ENCODE assay signal across 22 cellular contexts in genomic region chr11:25615076-25615475, GRCh38.
DNase-seq lines count a peak whose midpoint lies in the region; TF ChIP-seq lines count a peak whose summit lies in the region.
"Had no signal": no experiment of that assay in that cellular context is flagged by ENCODE, and none has a peak within 500 bp of the region (broad histone marks: within the 10 kb centered on the region; RNA-seq: fewer than 3 reads in every experiment).

No MANE protein-coding gene starts in this region.

- H3K9ac ChIP-seq in adipocyte (ENCODE audit: low read length): no peak overlapping the region
- H3K9ac ChIP-seq: BLaER1 treated with 17β-estradiol and CSF1 and Interleukin-3, amounts not matched to agents 10 nM and 100 nM had no signal

- H3K36me3 ChIP-seq in adipocyte (ENCODE audit: control insufficient read depth, insufficient read depth, low read length, severe bottlenecking): no peaks in the 10 kb centered on the region
- H3K36me3 ChIP-seq: BLaER1 treated with 17β-estradiol and CSF1 and Interleukin-3, amounts not matched to agents 10 nM and 100 nM had no signal

- H3K27ac Mint-ChIP-seq in nephron: peak overlapping the region in 2 of 3 experiments; percentile 18 to 38
- H3K27ac Mint-ChIP-seq: B cell; CD4-positive, alpha-beta memory T cell; CD4-positive, CD25-positive, alpha-beta regulatory T cell; CD8-positive, alpha-beta memory T cell had no signal

- no peaks in the 10 kb centered on the region for H3K27me3 ChIP-seq in adipocyte (replicated peaks; ENCODE audit: control insufficient read depth, insufficient read depth, low read length)
- H3K27me3 ChIP-seq: BLaER1 treated with 17β-estradiol and CSF1 and Interleukin-3, amounts not matched to agents 10 nM and 100 nM had no signal

- peaks cover 15% of the 10 kb centered on the region for H3K9me3 Mint-ChIP-seq in nephron

- no peak overlapping the region for H3K4me3 ChIP-seq in adipocyte (ENCODE audit: low read length)
- H3K4me3 ChIP-seq: A549; BLaER1 treated with 17β-estradiol and CSF1 and Interleukin-3, amounts not matched to agents 10 nM and 100 nM; GM12878 had no signal

- H3K4me3 Mint-ChIP-seq in nephron: no peak overlapping the region
- H3K4me3 Mint-ChIP-seq: B cell; CD4-positive, alpha-beta memory T cell; CD4-positive, CD25-positive, alpha-beta regulatory T cell; CD8-positive, alpha-beta memory T cell had no signal

- H3K36me3 Mint-ChIP-seq in nephron (ENCODE audit: low read depth): no peaks in the 10 kb centered on the region
- H3K36me3 Mint-ChIP-seq: CD4-positive, alpha-beta memory T cell; CD4-positive, CD25-positive, alpha-beta regulatory T cell; CD8-positive, alpha-beta memory T cell had no signal

- no peaks in the 10 kb centered on the region for H3K4me1 ChIP-seq in adipocyte (ENCODE audit: control insufficient read depth, insufficient read depth, low read length)
- H3K4me1 ChIP-seq: A549; BLaER1 treated with 17β-estradiol and CSF1 and Interleukin-3, amounts not matched to agents 10 nM and 100 nM had no signal

- H3K27me3 Mint-ChIP-seq in nephron (ENCODE audit: low read depth): no peaks in the 10 kb centered on the region
- H3K27me3 Mint-ChIP-seq: B cell; CD4-positive, alpha-beta memory T cell; CD4-positive, CD25-positive, alpha-beta regulatory T cell; CD8-positive, alpha-beta memory T cell had no signal

- DNase-seq in LHCN-M2 (ENCODE audit: low read depth) (peak; percentile 81), adipocyte (ENCODE audit: low read depth) (peak; percentile 36), NCI-H187 (lab: John Stamatoyannopoulos, UW) (no peak), inferior parietal cortex (ENCODE audit: extremely low spot score) (no peak), NCI-H2227 treated with DMSO at 0.1 percent for 48 hours (lab: John Stamatoyannopoulos, UW) (no peak)
- DNase-seq: AML-193; CD4-positive, alpha-beta memory T cell; CD4-positive, CD25-positive, alpha-beta regulatory T cell; CD8-positive, alpha-beta memory T cell; COR-L47; DMS 273 treated with DMSO at 0.1 percent for 48 hours; DMS153; DMS53; DMS79; DND-41; EL; GDM1 had no signal

- no peak for TF ChIP-seq CTCF in nephron (IDR thresholded peaks at IDR 0.05; ENCODE audit: unreplicated experiment in 3 of 3)

- peaks cover 8% of the 10 kb centered on the region for H3K9me3 ChIP-seq in adipocyte (ENCODE audit: control insufficient read depth, low read length)
- H3K9me3 ChIP-seq: A549 had no signal

- H3K4me1 Mint-ChIP-seq in nephron: peaks cover 6% of the 10 kb centered on the region
- H3K4me1 Mint-ChIP-seq: B cell; CD4-positive, alpha-beta memory T cell; CD4-positive, CD25-positive, alpha-beta regulatory T cell; CD8-positive, alpha-beta memory T cell had no signal

Comparison
In these comparisons a context has a peak if more than half of its experiments do, and no peak if none do; other contexts are left out.
1. DNase-seq: peak in LHCN-M2 (single experiment) and adipocyte (single experiment); none in NCI-H187 (0 of 2), inferior parietal cortex (single experiment) and NCI-H2227 treated with DMSO at 0.1 percent for 48 hours (single experiment).